In the genomic region with DNA sequence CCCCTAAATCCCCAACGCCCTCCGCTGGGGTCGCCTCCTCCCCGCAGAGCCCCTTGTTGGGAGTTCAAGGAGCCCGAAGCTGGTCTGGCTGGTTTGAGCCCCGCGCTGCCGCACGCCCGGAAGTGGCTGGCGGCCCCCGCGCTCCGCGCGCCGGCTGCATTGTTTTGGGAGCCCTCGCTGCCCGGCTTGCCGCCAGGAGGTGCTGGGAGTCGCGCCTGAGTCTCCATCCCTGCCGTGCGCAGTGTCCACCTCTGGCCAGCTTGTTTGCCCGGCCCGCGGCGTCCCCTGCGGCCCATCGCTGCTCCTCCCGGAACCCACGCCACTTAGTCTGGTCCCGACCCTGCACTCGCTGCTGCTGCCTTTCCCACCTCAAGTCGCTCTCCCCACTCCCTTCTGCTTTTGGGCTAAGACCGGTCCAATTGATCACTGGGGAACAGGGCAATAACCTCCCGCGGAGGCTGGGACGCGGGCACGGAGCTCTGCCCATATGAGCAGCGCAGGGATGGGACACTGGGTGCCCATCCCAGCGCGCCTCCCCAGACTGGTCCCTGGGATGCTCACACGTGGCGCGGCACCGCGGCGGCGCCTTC, we compare ENCODE assay signal across 7 cellular contexts. TPM values are rescaled to one million over a fixed set of nuclear protein-coding genes. Genes with fewer than 3 reads are reported as not detected.
A peak's percentile ranks its signal among the peaks of the same experiment; 100 is the strongest.
DNase-seq lines count a peak whose midpoint lies in the region; ATAC-seq and TF ChIP-seq lines count a peak whose summit lies in the region.

No MANE protein-coding gene starts in this region.

- peak overlapping the region; percentile 57 for H3K27ac Mint-ChIP-seq in activated T-cell treated with anti-CD3 and anti-CD28 coated beads, Interleukin-2, amount 50 U/mL, for 24 hours

- peak; percentile 24 for TF ChIP-seq CTCF in left ventricle myocardium inferior (IDR thresholded peaks at IDR 0.05; ENCODE audit: borderline replicate concordance)

- H3K4me3 Mint-ChIP-seq in activated T-cell treated with anti-CD3 and anti-CD28 coated beads, Interleukin-2, amount 50 U/mL, for 24 hours = peak overlapping the region; percentile 76

- no peaks in the 10 kb centered on the region for H3K36me3 ChIP-seq in left ventricle myocardium inferior

- H3K27me3 Mint-ChIP-seq in activated T-cell treated with anti-CD3 and anti-CD28 coated beads, Interleukin-2, amount 50 U/mL, for 24 hours = peaks cover 96% of the 10 kb centered on the region

- H3K4me1 ChIP-seq in left ventricle myocardium inferior = peaks cover 36% of the 10 kb centered on the region

- DNase-seq in activated T-cell treated with anti-CD3 and anti-CD28 coated beads, Interleukin-2, amount 50 U/mL, for 24 hours = peak; percentile 64
- DNase-seq in left ventricle myocardium inferior (no peak), hepatic stellate cell (ENCODE audit: low spot score) (no peak), KG1 (lab: John Stamatoyannopoulos, UW) (no peak), GDM1 (lab: John Stamatoyannopoulos, UW) (no peak)

- H3K4me3 ChIP-seq in left ventricle myocardium inferior = peak overlapping the region; percentile 45
- peak overlapping the region; percentile 2 to 38 (median 23) for H3K4me3 ChIP-seq in skin epidermis

- H3K36me3 Mint-ChIP-seq in activated T-cell treated with anti-CD3 and anti-CD28 coated beads, Interleukin-2, amount 50 U/mL, for 24 hours (ENCODE audit: low read depth) = no peaks in the 10 kb centered on the region

- no peaks in the 10 kb centered on the region for H3K9me3 ChIP-seq in left ventricle myocardium inferior (replicated peaks)

- H3K4me1 Mint-ChIP-seq in activated T-cell treated with anti-CD3 and anti-CD28 coated beads, Interleukin-2, amount 50 U/mL, for 24 hours (ENCODE audit: low read depth) = peaks cover 42% of the 10 kb centered on the region

- H3K9me3 Mint-ChIP-seq in activated T-cell treated with anti-CD3 and anti-CD28 coated beads, Interleukin-2, amount 50 U/mL, for 24 hours = no peaks in the 10 kb centered on the region

- peaks cover 98% of the 10 kb centered on the region for H3K27me3 ChIP-seq in left ventricle myocardium inferior (ENCODE audit: low read depth)

- ATAC-seq in GM18511 (IDR thresholded peaks at IDR 0.05; ENCODE audit: unreplicated experiment) = peak; percentile 42

- H3K27ac ChIP-seq in left ventricle myocardium inferior (replicated peaks) = no peak overlapping the region
- peak overlapping the region in 17 of 21 experiments; percentile 5 to 80 (median 64) for H3K27ac ChIP-seq in skin epidermis

- intact Hi-C loops in left ventricle myocardium inferior (cut with micrococcal nuclease) = loop anchor here (10.0 kb wide), 1 partner anchor 234 kb away; no protein-coding TSS in a partner anchor

RNA-seq across cellular contexts. Expression of gene SFRP2, which starts 2.2 kb away (rescaled TPM):
- 0.14 TPM for total RNA-seq in left ventricle myocardium inferior

RNA-seq across cellular contexts. Expression of gene RNF175, which starts 31.2 kb away (rescaled TPM):
- total RNA-seq in left ventricle myocardium inferior = 0.71 TPM
